In the genomic region with DNA sequence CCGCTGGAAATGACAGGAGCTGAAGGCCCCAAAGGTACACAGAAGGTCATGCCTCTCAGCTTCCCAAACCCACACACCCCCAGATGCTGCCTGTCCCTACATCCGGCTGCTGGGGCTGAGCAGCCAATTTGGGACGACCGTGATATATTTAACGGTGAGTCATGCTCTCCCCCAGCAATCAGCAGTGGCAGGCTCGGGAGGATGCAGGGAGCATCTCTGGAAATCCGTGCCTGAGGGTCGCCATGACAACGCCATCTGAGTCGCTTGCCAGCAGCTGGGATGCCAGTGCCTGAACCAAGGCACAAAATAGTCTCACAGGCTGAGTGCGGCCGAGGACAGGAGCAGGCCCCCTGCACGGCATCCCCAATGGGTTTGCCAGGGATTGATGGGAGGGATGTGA, we compare ENCODE assay signal across 11 cellular contexts. TPM values are rescaled to one million over a fixed set of nuclear protein-coding genes. Genes with fewer than 3 reads are reported as not detected.
DNase-seq lines count a peak whose midpoint lies in the region; ATAC-seq and TF ChIP-seq lines count a peak whose summit lies in the region.
"Had no signal": no experiment of that assay in that cellular context is flagged by ENCODE, and none has a peak within 500 bp of the region (broad histone marks: within the 10 kb centered on the region; RNA-seq: fewer than 3 reads in every experiment).

No MANE protein-coding gene starts in this region.

- TF ChIP-seq CTCF in GM23338 (conservative IDR thresholded peaks at IDR 0.05; ENCODE audit: low read depth in 2 of 2) (no peak), dorsolateral prefrontal cortex (IDR thresholded peaks at IDR 0.05 in 54 of 56, conservative IDR thresholded peaks at IDR 0.05 in 2 of 56; ENCODE audit: low read depth in 1 of 56, partially characterized antibody in 56 of 56) (no peak)

- no peak overlapping the region for H3K27ac ChIP-seq in GM23338 (ENCODE audit: low read depth)
- peak overlapping the region in 56 of 59 donors; percentile 11 to 94 (median 74) for H3K27ac ChIP-seq in dorsolateral prefrontal cortex

- no peak; the same call in 1 of the 3 replicates for ATAC-seq in GM23338
- no peak for ATAC-seq in left colon
- ATAC-seq in GM18519 (IDR thresholded peaks at IDR 0.05; ENCODE audit: low FRiP score, unreplicated experiment), result no peak
- ATAC-seq: CD8-positive, alpha-beta T cell; natural killer cell had no signal

- no peaks in the 10 kb centered on the region for H4K20me1 ChIP-seq in GM23338 (replicated peaks; ENCODE audit: insufficient read depth)

- H3K4me2 ChIP-seq in GM23338, result no peak overlapping the region

- H3K79me2 ChIP-seq in GM23338 (replicated peaks; ENCODE audit: insufficient read depth), result no peaks in the 10 kb centered on the region

- H3K36me3 Mint-ChIP-seq in GM23338 (ENCODE audit: low read depth), result no peaks in the 10 kb centered on the region
- no peaks in the 10 kb centered on the region for H3K36me3 Mint-ChIP-seq in immature natural killer cell
- H3K36me3 Mint-ChIP-seq: CD8-positive, alpha-beta T cell; natural killer cell had no signal

- H3K27me3 ChIP-seq in GM23338 (ENCODE audit: insufficient read depth) (no peaks in the 10 kb centered on the region), dorsolateral prefrontal cortex (peaks cover 0 to 5% (median 0%) of the 10 kb centered on the region in 45 donors)

- peaks cover 9% of the 10 kb centered on the region for H3K27me3 Mint-ChIP-seq in GM23338 (ENCODE audit: insufficient read depth, low read depth, poor library complexity)
- peaks cover 6 to 16% (median 9%) of the 10 kb centered on the region in 3 donors for H3K27me3 Mint-ChIP-seq in immature natural killer cell (ENCODE audit: low read depth in 3 of 3)

- H3K4me1 ChIP-seq in GM23338 (ENCODE audit: insufficient read depth), result no peaks in the 10 kb centered on the region

- H3K27ac Mint-ChIP-seq in GM23338, result no peak overlapping the region
- no peak overlapping the region for H3K27ac Mint-ChIP-seq in immature natural killer cell
- H3K27ac Mint-ChIP-seq: CD8-positive, alpha-beta T cell; natural killer cell had no signal

- H3K9me3 Mint-ChIP-seq in GM23338 (no peaks in the 10 kb centered on the region), immature natural killer cell (no peaks in the 10 kb centered on the region)
- H3K9me3 Mint-ChIP-seq: CD8-positive, alpha-beta T cell; natural killer cell had no signal

- no peaks in the 10 kb centered on the region for H3K4me1 Mint-ChIP-seq in GM23338
- H3K4me1 Mint-ChIP-seq in immature natural killer cell, result no peaks in the 10 kb centered on the region
- H3K4me1 Mint-ChIP-seq: natural killer cell had no signal

- H3K4me3 Mint-ChIP-seq in GM23338, result no peak overlapping the region
- H3K4me3 Mint-ChIP-seq in immature natural killer cell, result no peak overlapping the region
- H3K4me3 Mint-ChIP-seq: CD8-positive, alpha-beta T cell; natural killer cell had no signal

- no peaks in the 10 kb centered on the region for H3K36me3 ChIP-seq in GM23338 (ENCODE audit: insufficient read depth)

- no peaks in the 10 kb centered on the region for H3K9me2 ChIP-seq in GM23338 (ENCODE audit: insufficient read depth)

- DNase-seq in GM23338 (ENCODE audit: low spot score) (peak; percentile 54), NCI-H2171 treated with DMSO at 0.1 percent for 48 hours (lab: John Stamatoyannopoulos, UW) (peak; percentile 65), dorsolateral prefrontal cortex (peak; percentile 45 to 95 (median 84)), putamen (ENCODE audit: low spot score) (peak; percentile 80), left colon (no peak), immature natural killer cell (no peak)
- DNase-seq: CD8-positive, alpha-beta T cell; natural killer cell; NCI-H1092 treated with DMSO at 0.1 percent for 48 hours; small intestine had no signal

- intact Hi-C loops in dorsolateral prefrontal cortex (cut with DNase I), result loop anchor here in 1 of 2 donors (10.0 kb wide), 2 partner anchors 60 kb away; a partner anchor contains a TSS
- intact Hi-C loops in left colon (cut with DNase I, micrococcal nuclease), result no loop called here

- H3F3A ChIP-seq in GM23338 (replicated peaks; ENCODE audit: low read depth), result no peaks in the 10 kb centered on the region

- no peak overlapping the region for H2AFZ ChIP-seq in GM23338

- H3K4me3 ChIP-seq in GM23338 (no peak overlapping the region), dorsolateral prefrontal cortex (no peak overlapping the region)

TF ChIP-seq in GM23338, 12 proteins besides CTCF, POLR2A, EP300 and RAD21:
- TF ChIP-seq ZNF331 (CRISPR knock-in tag; IDR thresholded peaks at IDR 0.05; ENCODE audit: low read depth) (no peak), CREB1 (CRISPR knock-in tag; IDR thresholded peaks at IDR 0.05; ENCODE audit: low read depth) (no peak), ZNF114 (CRISPR knock-in tag; IDR thresholded peaks at IDR 0.05) (no peak)
- TF ChIP-seq, protein P1, sequence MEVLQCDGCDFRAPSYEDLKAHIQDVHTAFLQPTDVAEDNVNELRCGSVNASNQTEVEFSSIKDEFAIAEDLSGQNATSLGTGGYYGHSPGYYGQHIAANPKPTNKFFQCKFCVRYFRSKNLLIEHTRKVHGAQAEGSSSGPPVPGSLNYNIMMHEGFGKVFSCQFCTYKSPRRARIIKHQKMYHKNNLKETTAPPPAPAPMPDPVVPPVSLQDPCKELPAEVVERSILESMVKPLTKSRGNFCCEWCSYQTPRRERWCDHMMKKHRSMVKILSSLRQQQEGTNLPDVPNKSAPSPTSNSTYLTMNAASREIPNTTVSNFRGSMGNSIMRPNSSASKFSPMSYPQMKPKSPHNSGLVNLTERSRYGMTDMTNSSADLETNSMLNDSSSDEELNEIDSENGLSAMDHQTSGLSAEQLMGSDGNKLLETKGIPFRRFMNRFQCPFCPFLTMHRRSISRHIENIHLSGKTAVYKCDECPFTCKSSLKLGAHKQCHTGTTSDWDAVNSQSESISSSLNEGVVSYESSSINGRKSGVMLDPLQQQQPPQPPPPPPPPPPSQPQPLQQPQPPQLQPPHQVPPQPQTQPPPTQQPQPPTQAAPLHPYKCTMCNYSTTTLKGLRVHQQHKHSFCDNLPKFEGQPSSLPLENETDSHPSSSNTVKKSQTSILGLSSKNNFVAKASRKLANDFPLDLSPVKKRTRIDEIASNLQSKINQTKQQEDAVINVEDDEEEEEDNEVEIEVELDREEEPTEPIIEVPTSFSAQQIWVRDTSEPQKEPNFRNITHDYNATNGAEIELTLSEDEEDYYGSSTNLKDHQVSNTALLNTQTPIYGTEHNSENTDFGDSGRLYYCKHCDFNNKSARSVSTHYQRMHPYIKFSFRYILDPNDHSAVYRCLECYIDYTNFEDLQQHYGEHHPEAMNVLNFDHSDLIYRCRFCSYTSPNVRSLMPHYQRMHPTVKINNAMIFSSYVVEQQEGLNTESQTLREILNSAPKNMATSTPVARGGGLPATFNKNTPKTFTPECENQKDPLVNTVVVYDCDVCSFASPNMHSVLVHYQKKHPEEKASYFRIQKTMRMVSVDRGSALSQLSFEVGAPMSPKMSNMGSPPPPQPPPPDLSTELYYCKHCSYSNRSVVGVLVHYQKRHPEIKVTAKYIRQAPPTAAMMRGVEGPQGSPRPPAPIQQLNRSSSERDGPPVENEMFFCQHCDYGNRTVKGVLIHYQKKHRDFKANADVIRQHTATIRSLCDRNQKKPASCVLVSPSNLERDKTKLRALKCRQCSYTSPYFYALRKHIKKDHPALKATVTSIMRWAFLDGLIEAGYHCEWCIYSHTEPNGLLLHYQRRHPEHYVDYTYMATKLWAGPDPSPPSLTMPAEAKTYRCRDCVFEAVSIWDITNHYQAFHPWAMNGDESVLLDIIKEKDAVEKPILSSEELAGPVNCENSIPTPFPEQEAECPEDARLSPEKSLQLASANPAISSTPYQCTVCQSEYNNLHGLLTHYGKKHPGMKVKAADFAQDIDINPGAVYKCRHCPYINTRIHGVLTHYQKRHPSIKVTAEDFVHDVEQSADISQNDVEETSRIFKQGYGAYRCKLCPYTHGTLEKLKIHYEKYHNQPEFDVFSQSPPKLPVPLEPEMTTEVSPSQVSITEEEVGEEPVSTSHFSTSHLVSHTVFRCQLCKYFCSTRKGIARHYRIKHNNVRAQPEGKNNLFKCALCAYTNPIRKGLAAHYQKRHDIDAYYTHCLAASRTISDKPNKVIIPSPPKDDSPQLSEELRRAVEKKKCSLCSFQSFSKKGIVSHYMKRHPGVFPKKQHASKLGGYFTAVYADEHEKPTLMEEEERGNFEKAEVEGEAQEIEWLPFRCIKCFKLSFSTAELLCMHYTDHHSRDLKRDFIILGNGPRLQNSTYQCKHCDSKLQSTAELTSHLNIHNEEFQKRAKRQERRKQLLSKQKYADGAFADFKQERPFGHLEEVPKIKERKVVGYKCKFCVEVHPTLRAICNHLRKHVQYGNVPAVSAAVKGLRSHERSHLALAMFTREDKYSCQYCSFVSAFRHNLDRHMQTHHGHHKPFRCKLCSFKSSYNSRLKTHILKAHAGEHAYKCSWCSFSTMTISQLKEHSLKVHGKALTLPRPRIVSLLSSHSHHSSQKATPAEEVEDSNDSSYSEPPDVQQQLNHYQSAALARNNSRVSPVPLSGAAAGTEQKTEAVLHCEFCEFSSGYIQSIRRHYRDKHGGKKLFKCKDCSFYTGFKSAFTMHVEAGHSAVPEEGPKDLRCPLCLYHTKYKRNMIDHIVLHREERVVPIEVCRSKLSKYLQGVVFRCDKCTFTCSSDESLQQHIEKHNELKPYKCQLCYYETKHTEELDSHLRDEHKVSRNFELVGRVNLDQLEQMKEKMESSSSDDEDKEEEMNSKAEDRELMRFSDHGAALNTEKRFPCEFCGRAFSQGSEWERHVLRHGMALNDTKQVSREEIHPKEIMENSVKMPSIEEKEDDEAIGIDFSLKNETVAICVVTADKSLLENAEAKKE (CRISPR knock-in tag; IDR thresholded peaks at IDR 0.05), result no peak

RNA-seq across cellular contexts. Expression of a gene that starts 57.9 kb away (rescaled TPM):
- total RNA-seq in GM23338 (2014; rRNA removed; shearing (Covaris generic)), result 0.28 and 0.50 TPM in 2 replicates
- 0.29 and 0.42 TPM in 2 replicates for polyA plus RNA-seq in GM23338 (2016; fragmentation: Nextera tagmentation; extraction: Ambion mirVana)
- 100 to 1,000 TPM in 85 of 120 experiments, 10 to 100 TPM in 35; 39.1 to 171 (median 119) TPM for total RNA-seq in dorsolateral prefrontal cortex
- 1 to 10 TPM in 1 of 2 donors, under 1 TPM in 1; 0.24 to 2.0 TPM for total RNA-seq in left colon
- not detected for polyA plus RNA-seq in immature natural killer cell

Comparison
In these comparisons a context has a peak if more than half of its experiments do, and no peak if none do; other contexts are left out.
1. DNase-seq: peak in GM23338 (single experiment), NCI-H2171 treated with DMSO at 0.1 percent for 48 hours (single experiment), dorsolateral prefrontal cortex (10 of 10) and putamen (single experiment); none in left colon (0 of 2) and immature natural killer cell (0 of 3).
2. RNA of a gene that starts 57.9 kb away (total RNA-seq): 39.1 to 171 TPM in dorsolateral prefrontal cortex; 0.24 to 2.0 TPM in left colon and 0.28 to 0.50 TPM in GM23338; every median in the first group is over 10 times any median in the second.